26 cellular contexts compared by ENCODE assay signal in the genomic region with DNA sequence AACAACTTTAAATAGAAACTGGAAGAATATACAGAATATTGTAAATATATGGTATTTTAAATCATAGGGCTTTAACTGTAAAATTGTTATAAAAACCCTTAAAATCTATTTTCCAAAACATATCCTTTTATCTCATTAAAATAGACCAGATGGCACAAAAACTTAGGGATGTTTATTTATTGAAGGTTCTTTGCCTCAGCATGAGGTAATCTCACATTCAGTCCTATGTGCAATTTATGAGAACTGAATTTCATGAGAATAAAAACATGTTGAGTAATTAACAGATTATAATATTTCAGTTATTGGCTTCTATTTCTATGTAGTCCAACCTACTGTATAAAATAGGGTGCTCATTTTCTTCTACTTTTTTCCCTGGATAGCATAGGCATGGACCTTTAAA.
"Had no signal": no experiment of that assay in that cellular context is flagged by ENCODE, and none has a peak within 500 bp of the region (broad histone marks: within the 10 kb centered on the region; RNA-seq: fewer than 3 reads in every experiment).

No MANE protein-coding gene starts in this region.

- H3K4me3 Mint-ChIP-seq: naive thymus-derived CD8-positive, alpha-beta T cell; nephron progenitor cell; stimulated activated memory B cell treated with anti-CD40 and anti-IgM and Interleukin-4, amounts not matched to agents 10 μg/mL and 1 μg/mL and 100 μg/mL, for 72 hours; stimulated activated naive CD8-positive, alpha-beta T cell treated with anti-CD3 and anti-CD28 coated beads, Interleukin-15, Interleukin-2, amounts not matched to agents 100 ng/mL and 50 ng/mL, for 24 hours had no signal

- H3K79me2 ChIP-seq: hepatocyte had no signal

- DNase-seq: dermis blood vessel endothelial cell; effector memory CD4-positive, alpha-beta T cell; erythroblast; esophagus squamous epithelium; foreskin keratinocyte; heart left ventricle; left cardiac atrium; left lung; naive thymus-derived CD8-positive, alpha-beta T cell; nephron progenitor cell; nucleus accumbens; sigmoid colon; spleen; stimulated activated CD4-positive, alpha-beta T cell treated with anti-CD3 and anti-CD28 coated beads, Interleukin-4, amount 100 ng/mL, for 4 hours; upper lobe of left lung had no signal

- H3K36me3 ChIP-seq: esophagus squamous epithelium, gastroesophageal sphincter, heart left ventricle, left lung, prostate gland, right atrium auricular region, sigmoid colon, spleen, thoracic aorta, tibial nerve, upper lobe of left lung had no signal

- H3K9me3 ChIP-seq: esophagus squamous epithelium, heart left ventricle, prostate gland, right atrium auricular region, sigmoid colon, thoracic aorta, tibial nerve, upper lobe of left lung had no signal

- H3K4me1 ChIP-seq: foreskin keratinocyte, right atrium auricular region, sigmoid colon had no signal

- H3K4me3 ChIP-seq: coronary artery, esophagus squamous epithelium, gastroesophageal sphincter, heart left ventricle, hepatocyte, left lung, prostate gland, right atrium auricular region, sigmoid colon, spleen, thoracic aorta, tibial nerve, upper lobe of left lung had no signal

- H3K27ac Mint-ChIP-seq: naive thymus-derived CD8-positive, alpha-beta T cell; nephron progenitor cell; stimulated activated memory B cell treated with anti-CD40 and anti-IgM and Interleukin-4, amounts not matched to agents 10 μg/mL and 1 μg/mL and 100 μg/mL, for 72 hours; stimulated activated naive CD8-positive, alpha-beta T cell treated with anti-CD3 and anti-CD28 coated beads, Interleukin-15, Interleukin-2, amounts not matched to agents 100 ng/mL and 50 ng/mL, for 24 hours had no signal

- H3K27me3 Mint-ChIP-seq: naive thymus-derived CD8-positive, alpha-beta T cell; stimulated activated memory B cell treated with anti-CD40 and anti-IgM and Interleukin-4, amounts not matched to agents 10 μg/mL and 1 μg/mL and 100 μg/mL, for 72 hours; stimulated activated naive CD8-positive, alpha-beta T cell treated with anti-CD3 and anti-CD28 coated beads, Interleukin-15, Interleukin-2, amounts not matched to agents 100 ng/mL and 50 ng/mL, for 24 hours had no signal

- H3K4me1 Mint-ChIP-seq: naive thymus-derived CD8-positive, alpha-beta T cell; stimulated activated memory B cell treated with anti-CD40 and anti-IgM and Interleukin-4, amounts not matched to agents 10 μg/mL and 1 μg/mL and 100 μg/mL, for 72 hours had no signal

- H2AFZ ChIP-seq: hepatocyte had no signal

- H3K27ac ChIP-seq: coronary artery, esophagus squamous epithelium, foreskin keratinocyte, gastroesophageal sphincter, heart left ventricle, hepatocyte, left lung, prostate gland, right atrium auricular region, sigmoid colon, spleen, thoracic aorta, tibial nerve, upper lobe of left lung had no signal

- ATAC-seq: foreskin keratinocyte; gastroesophageal sphincter; heart left ventricle; left cardiac atrium; left lung; naive thymus-derived CD8-positive, alpha-beta T cell; stimulated activated memory B cell treated with anti-CD40 and anti-IgM and Interleukin-4, amounts not matched to agents 10 μg/mL and 1 μg/mL and 100 μg/mL, for 72 hours had no signal

- H3K9me3 Mint-ChIP-seq: stimulated activated naive CD8-positive, alpha-beta T cell treated with anti-CD3 and anti-CD28 coated beads, Interleukin-15, Interleukin-2, amounts not matched to agents 100 ng/mL and 50 ng/mL, for 24 hours had no signal

- H3K4me2 ChIP-seq: hepatocyte had no signal

- H3K27me3 ChIP-seq: esophagus squamous epithelium, foreskin keratinocyte, gastroesophageal sphincter, heart left ventricle, hepatocyte, left lung, right atrium auricular region, sigmoid colon, spleen, tibial nerve, upper lobe of left lung had no signal

- FAIRE-seq: islet of Langerhans, urothelium cell line had no signal

- H3K36me3 Mint-ChIP-seq: naive thymus-derived CD8-positive, alpha-beta T cell; stimulated activated memory B cell treated with anti-CD40 and anti-IgM and Interleukin-4, amounts not matched to agents 10 μg/mL and 1 μg/mL and 100 μg/mL, for 72 hours had no signal
